8 cellular contexts compared by ENCODE assay signal in genomic region chr1:154186177-154186576, GRCh38. TPM values are rescaled to one million over a fixed set of nuclear protein-coding genes. Genes with fewer than 3 reads are reported as not detected.
DNase-seq lines count a peak whose midpoint lies in the region; ATAC-seq, FAIRE-seq and TF ChIP-seq lines count a peak whose summit lies in the region.

No MANE protein-coding gene starts in this region.

- H3K4me3 Mint-ChIP-seq in nephron progenitor cell: no peak overlapping the region

- H3K27ac Mint-ChIP-seq in nephron progenitor cell: no peak overlapping the region

- peak; percentile 63 for FAIRE-seq in GM12891 (lab: Jason Lieb, UNC)

- no peak for ATAC-seq in HG03045 (IDR thresholded peaks at IDR 0.05; ENCODE audit: unreplicated experiment)
- no peak for ATAC-seq in HG02981 (IDR thresholded peaks at IDR 0.05; ENCODE audit: unreplicated experiment)

- no peaks in the 10 kb centered on the region for H3K9me3 Mint-ChIP-seq in nephron progenitor cell

- peaks cover 25% of the 10 kb centered on the region for H3K27me3 Mint-ChIP-seq in nephron progenitor cell (ENCODE audit: low read depth, poor library complexity)

- DNase-seq in GM12891 (ENCODE audit: insufficient read length, low spot score) (peak; percentile 58), NCI-H226 (peak; percentile 7), ecto neural progenitor cell (ENCODE audit: low spot score) (peak; percentile 57), nephron progenitor cell (peak; percentile 68)
- peak; percentile 59 to 60 for DNase-seq in activated CD4-positive, alpha-beta T cell treated with anti-CD3 and anti-CD28 coated beads for 24 hours (ENCODE audit: low read depth in 2 of 2)

- peak overlapping the region; percentile 78 for H3K27ac ChIP-seq in 22Rv1

- TF ChIP-seq CTCF in 22Rv1 (IDR thresholded peaks at IDR 0.05): peak; percentile 97
- peak; percentile 69 for TF ChIP-seq CTCF in nephron progenitor cell (IDR thresholded peaks at IDR 0.05)

- H3K36me3 Mint-ChIP-seq in nephron progenitor cell (ENCODE audit: low read depth): no peaks in the 10 kb centered on the region

- no peak for TF ChIP-seq POLR2A in GM12891 (IDR thresholded peaks at IDR 0.05; ENCODE audit: low read depth, low read length)

- peaks cover 37% of the 10 kb centered on the region for H3K4me1 Mint-ChIP-seq in nephron progenitor cell

TF ChIP-seq in GM12891, 5 proteins besides CTCF, POLR2A, EP300 and RAD21:
- no peak for TF ChIP-seq PAX5 (IDR thresholded peaks at IDR 0.05; ENCODE audit: insufficient read depth, low read length, severe bottlenecking)

RNA-seq across cellular contexts. Expression of gene TPM3, which starts 5.7 kb away (rescaled TPM):
- polyA plus RNA-seq in GM12891 (2012; ENCODE audit: low read depth, missing spikeins): 409 TPM

RNA-seq across cellular contexts. Expression of gene CFAP141, which starts 20.0 kb away (rescaled TPM):
- not detected for polyA plus RNA-seq in GM12891 (2012; ENCODE audit: low read depth, missing spikeins)

RNA-seq across cellular contexts. Expression of gene NUP210L, which starts 31.3 kb away (rescaled TPM):
- not detected for polyA plus RNA-seq in GM12891 (2012; ENCODE audit: low read depth, missing spikeins)

RNA-seq across cellular contexts. Expression of gene UBAP2L, which starts 34.6 kb away (rescaled TPM):
- polyA plus RNA-seq in GM12891 (2012; ENCODE audit: low read depth, missing spikeins): 86.1 TPM

Comparison
In these comparisons a context has a peak if more than half of its experiments do, and no peak if none do; other contexts are left out.
1. DNase-seq: peak in every context shown above with its lines; median percentile 68 in nephron progenitor cell; 60 in activated CD4-positive, alpha-beta T cell treated with anti-CD3 and anti-CD28 coated beads for 24 hours; 58 in GM12891; 57 in ecto neural progenitor cell; 7 in NCI-H226.